In genomic region chr3:156172536-156172935, GRCh38 we compare ENCODE assay signal across 20 cellular contexts. TPM values are rescaled to one million over a fixed set of nuclear protein-coding genes. Genes with fewer than 3 reads are reported as not detected.
DNase-seq lines count a peak whose midpoint lies in the region; ATAC-seq and TF ChIP-seq lines count a peak whose summit lies in the region.
"Had no signal": no experiment of that assay in that cellular context is flagged by ENCODE, and none has a peak within 500 bp of the region (broad histone marks: within the 10 kb centered on the region; RNA-seq: fewer than 3 reads in every experiment).

No MANE protein-coding gene starts in this region.

- TF ChIP-seq CTCF in VCaP (conservative IDR thresholded peaks at IDR 0.05) (no peak), osteoblast (IDR thresholded peaks at IDR 0.05; ENCODE audit: extremely low read depth, low read depth, low read length) (no peak), ascending aorta (IDR thresholded peaks at IDR 0.05) (no peak)

- DNase-seq in NCI-H82 (lab: John Stamatoyannopoulos, UW): peak; percentile 40
- DNase-seq in NCI-H82 treated with DMSO at 0.1 percent for 48 hours (lab: John Stamatoyannopoulos, UW; ENCODE audit: unreplicated experiment): no peak
- peak; percentile 72 for DNase-seq in osteoblast (ENCODE audit: insufficient read length, low spot score, missing footprints)
- no peak for DNase-seq in ascending aorta (ENCODE audit: low spot score in 2 of 2)
- DNase-seq in activated CD8-positive, alpha-beta memory T cell treated with anti-CD3 and anti-CD28 coated beads, Interleukin-2, amount 50 U/mL, for 48 hours: no peak
- DNase-seq: 8988T; CD4-positive, alpha-beta memory T cell; DMS153; GDM1; GOT3; H7 had no signal

- H3K27me3 ChIP-seq in osteoblast (ENCODE audit: insufficient read depth, low read length) (no peaks in the 10 kb centered on the region), ascending aorta (no peaks in the 10 kb centered on the region)
- H3K27me3 ChIP-seq: BLaER1 had no signal

- H3K36me3 ChIP-seq in osteoblast (ENCODE audit: insufficient read depth, low read length) (no peaks in the 10 kb centered on the region), ascending aorta (no peaks in the 10 kb centered on the region)
- H3K36me3 ChIP-seq: BLaER1 had no signal

- H3K79me2 ChIP-seq in osteoblast (ENCODE audit: insufficient read depth, low read length): no peaks in the 10 kb centered on the region

- H3K9me3 ChIP-seq in osteoblast (ENCODE audit: low read depth, low read length): no peaks in the 10 kb centered on the region
- H3K9me3 ChIP-seq in ascending aorta: no peaks in the 10 kb centered on the region

- ATAC-seq in HG02852 (IDR thresholded peaks at IDR 0.05; ENCODE audit: unreplicated experiment) (peak; percentile 68), HG02763 (IDR thresholded peaks at IDR 0.05; ENCODE audit: unreplicated experiment) (no peak)
- ATAC-seq: HCT116 had no signal

- no peak overlapping the region for H2AFZ ChIP-seq in osteoblast (ENCODE audit: low read length)

- H3K4me1 ChIP-seq in osteoblast (ENCODE audit: insufficient read depth, low read length) (no peaks in the 10 kb centered on the region), ascending aorta (no peaks in the 10 kb centered on the region)
- H3K4me1 ChIP-seq: BLaER1 had no signal

- H3K27ac ChIP-seq in VCaP: peak overlapping the region; percentile 64
- H3K27ac ChIP-seq in osteoblast (ENCODE audit: low read depth, low read length): no peak overlapping the region
- no peak overlapping the region for H3K27ac ChIP-seq in ascending aorta
- H3K27ac ChIP-seq: BLaER1, HL-60, KMS-11 had no signal

- H3K4me3 ChIP-seq in osteoblast (ENCODE audit: insufficient read depth, low read length) (no peak overlapping the region), ascending aorta (no peak overlapping the region)
- H3K4me3 ChIP-seq: BLaER1 had no signal

- intact Hi-C loops in ascending aorta (cut with DNase I): no loop called here

- H3K4me2 ChIP-seq in osteoblast (ENCODE audit: insufficient read depth, low read length): no peak overlapping the region
- H3K4me2 ChIP-seq: BLaER1, KMS-11 had no signal

- H4K20me1 ChIP-seq in osteoblast (ENCODE audit: insufficient read depth, low read length): no peaks in the 10 kb centered on the region
- H4K20me1 ChIP-seq: BLaER1 had no signal

RNA-seq across cellular contexts. Expression of gene KCNAB1, which starts 52.2 kb away (rescaled TPM):
- total RNA-seq in osteoblast (under 0.01 and 0.36 TPM in 2 replicates), ascending aorta (15.1 TPM)
- total RNA-seq: A673; CD4-positive, alpha-beta memory T cell; Daoy had no signal

Comparison
In these comparisons a context has a peak if more than half of its experiments do, and no peak if none do; other contexts are left out.
1. DNase-seq: peak in NCI-H82 (single experiment) and osteoblast (single experiment); none in NCI-H82 treated with DMSO at 0.1 percent for 48 hours (single experiment), ascending aorta (0 of 2) and activated CD8-positive, alpha-beta memory T cell treated with anti-CD3 and anti-CD28 coated beads, Interleukin-2, amount 50 U/mL, for 48 hours (single experiment).
2. RNA of gene KCNAB1, which starts 52.2 kb away (total RNA-seq): 15.1 TPM in ascending aorta (single experiment); under 0.01 to 0.36 TPM in osteoblast; every median in the first group is over 10 times any median in the second.